In the genomic region with DNA sequence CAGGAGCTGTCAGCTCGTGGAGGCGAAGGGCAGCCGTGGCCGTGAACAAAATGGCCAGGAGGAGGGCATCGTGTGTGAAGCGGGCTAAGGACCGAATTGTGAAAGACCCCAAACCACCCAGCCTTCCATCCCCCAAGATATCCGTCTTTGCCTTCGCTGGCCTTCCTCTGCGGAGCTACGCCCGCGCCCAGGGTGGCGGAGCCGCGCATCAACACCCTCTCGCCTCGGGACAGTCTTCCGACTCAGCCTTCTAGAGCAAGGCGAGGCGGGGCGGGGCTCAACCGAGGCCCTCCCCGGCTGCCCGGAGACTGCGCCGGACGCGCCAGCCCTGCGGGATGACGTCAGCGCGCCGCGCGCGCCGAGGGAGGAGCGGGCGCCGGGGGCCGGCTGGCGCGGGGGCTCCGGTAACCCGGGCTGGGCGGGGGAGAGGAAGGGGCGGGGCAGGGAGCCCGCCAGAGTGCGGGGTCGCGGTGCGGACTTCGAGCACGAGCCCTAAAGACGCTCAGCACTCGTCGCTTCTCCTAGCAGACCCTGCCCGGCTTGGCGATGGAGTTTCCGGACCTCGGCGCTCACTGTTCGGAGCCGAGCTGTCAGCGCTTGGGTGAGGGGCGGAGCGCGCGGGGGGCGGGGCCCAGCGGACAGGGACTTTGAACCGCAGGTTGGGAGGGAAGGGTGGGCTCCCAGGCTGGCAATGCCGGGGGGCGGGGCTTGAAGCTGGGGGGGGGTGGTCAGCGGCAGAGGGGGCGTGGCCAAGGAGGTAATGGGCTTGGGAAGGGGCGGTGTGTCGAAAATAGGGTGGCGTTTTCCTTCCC, we compare ENCODE assay signal across 1 cellular context.
TF ChIP-seq lines count a peak whose summit lies in the region.

A gene with protein sequence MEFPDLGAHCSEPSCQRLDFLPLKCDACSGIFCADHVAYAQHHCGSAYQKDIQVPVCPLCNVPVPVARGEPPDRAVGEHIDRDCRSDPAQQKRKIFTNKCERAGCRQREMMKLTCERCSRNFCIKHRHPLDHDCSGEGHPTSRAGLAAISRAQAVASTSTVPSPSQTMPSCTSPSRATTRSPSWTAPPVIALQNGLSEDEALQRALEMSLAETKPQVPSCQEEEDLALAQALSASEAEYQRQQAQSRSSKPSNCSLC (plus strand): TSS at position 341 of the 812 bp plus-strand sequence. CDS start 206 bp downstream, at position 547.

TF ChIP-seq in WTC11, 78 proteins besides CTCF, POLR2A, EP300 and RAD21 (continued from another document):
- TF ChIP-seq, protein P1, sequence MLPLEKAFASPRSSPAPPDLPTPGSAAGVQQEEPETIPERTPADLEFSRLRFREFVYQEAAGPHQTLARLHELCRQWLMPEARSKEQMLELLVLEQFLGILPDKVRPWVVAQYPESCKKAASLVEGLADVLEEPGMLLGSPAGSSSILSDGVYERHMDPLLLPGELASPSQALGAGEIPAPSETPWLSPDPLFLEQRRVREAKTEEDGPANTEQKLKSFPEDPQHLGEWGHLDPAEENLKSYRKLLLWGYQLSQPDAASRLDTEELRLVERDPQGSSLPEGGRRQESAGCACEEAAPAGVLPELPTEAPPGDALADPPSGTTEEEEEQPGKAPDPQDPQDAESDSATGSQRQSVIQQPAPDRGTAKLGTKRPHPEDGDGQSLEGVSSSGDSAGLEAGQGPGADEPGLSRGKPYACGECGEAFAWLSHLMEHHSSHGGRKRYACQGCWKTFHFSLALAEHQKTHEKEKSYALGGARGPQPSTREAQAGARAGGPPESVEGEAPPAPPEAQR (CRISPR knock-in tag; IDR thresholded peaks at IDR 0.05) = no peak
- peak; percentile 74; the same call in 1 of the 2 replicates for TF ChIP-seq PRRX2 (CRISPR knock-in tag; IDR thresholded peaks at IDR 0.05)
- TF ChIP-seq RELA (CRISPR knock-in tag; IDR thresholded peaks at IDR 0.05; ENCODE audit: borderline replicate concordance) = no peak
- no peak for TF ChIP-seq ELF4 (CRISPR knock-in tag; IDR thresholded peaks at IDR 0.05; ENCODE audit: low read depth)
- TF ChIP-seq GABPB1 (CRISPR knock-in tag; IDR thresholded peaks at IDR 0.05) = 0 out of 2 replicates have a peak, but pooled peaks have one; percentile 51
- TF ChIP-seq, protein P2, sequence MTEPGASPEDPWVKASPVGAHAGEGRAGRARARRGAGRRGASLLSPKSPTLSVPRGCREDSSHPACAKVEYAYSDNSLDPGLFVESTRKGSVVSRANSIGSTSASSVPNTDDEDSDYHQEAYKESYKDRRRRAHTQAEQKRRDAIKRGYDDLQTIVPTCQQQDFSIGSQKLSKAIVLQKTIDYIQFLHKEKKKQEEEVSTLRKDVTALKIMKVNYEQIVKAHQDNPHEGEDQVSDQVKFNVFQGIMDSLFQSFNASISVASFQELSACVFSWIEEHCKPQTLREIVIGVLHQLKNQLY (CRISPR knock-in tag; IDR thresholded peaks at IDR 0.05) = no peak
- TF ChIP-seq ZBTB21 (CRISPR knock-in tag; IDR thresholded peaks at IDR 0.05; ENCODE audit: borderline replicate concordance) = 0 out of 2 replicates have a peak, but pooled peaks have one; percentile 15
- no peak for TF ChIP-seq GTF2I (CRISPR knock-in tag; conservative IDR thresholded peaks at IDR 0.05)
- TF ChIP-seq FOXK1 (CRISPR knock-in tag; IDR thresholded peaks at IDR 0.05) = peak; percentile 70
- no peak; the same call in 1 of the 2 replicates for TF ChIP-seq OVOL2 (CRISPR knock-in tag; IDR thresholded peaks at IDR 0.05; ENCODE audit: borderline replicate concordance)
- TF ChIP-seq, protein P3, sequence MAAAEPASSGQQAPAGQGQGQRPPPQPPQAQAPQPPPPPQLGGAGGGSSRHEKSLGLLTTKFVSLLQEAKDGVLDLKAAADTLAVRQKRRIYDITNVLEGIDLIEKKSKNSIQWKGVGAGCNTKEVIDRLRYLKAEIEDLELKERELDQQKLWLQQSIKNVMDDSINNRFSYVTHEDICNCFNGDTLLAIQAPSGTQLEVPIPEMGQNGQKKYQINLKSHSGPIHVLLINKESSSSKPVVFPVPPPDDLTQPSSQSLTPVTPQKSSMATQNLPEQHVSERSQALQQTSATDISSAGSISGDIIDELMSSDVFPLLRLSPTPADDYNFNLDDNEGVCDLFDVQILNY (CRISPR knock-in tag; IDR thresholded peaks at IDR 0.05) = no peak; the same call in 1 of the 2 replicates
- no peak for TF ChIP-seq ZNF416 (CRISPR knock-in tag; IDR thresholded peaks at IDR 0.05)
- peak; percentile 44; the same call in 1 of the 2 replicates for TF ChIP-seq SMAD3 (CRISPR knock-in tag; IDR thresholded peaks at IDR 0.05; ENCODE audit: borderline replicate concordance)
- TF ChIP-seq, protein P4, sequence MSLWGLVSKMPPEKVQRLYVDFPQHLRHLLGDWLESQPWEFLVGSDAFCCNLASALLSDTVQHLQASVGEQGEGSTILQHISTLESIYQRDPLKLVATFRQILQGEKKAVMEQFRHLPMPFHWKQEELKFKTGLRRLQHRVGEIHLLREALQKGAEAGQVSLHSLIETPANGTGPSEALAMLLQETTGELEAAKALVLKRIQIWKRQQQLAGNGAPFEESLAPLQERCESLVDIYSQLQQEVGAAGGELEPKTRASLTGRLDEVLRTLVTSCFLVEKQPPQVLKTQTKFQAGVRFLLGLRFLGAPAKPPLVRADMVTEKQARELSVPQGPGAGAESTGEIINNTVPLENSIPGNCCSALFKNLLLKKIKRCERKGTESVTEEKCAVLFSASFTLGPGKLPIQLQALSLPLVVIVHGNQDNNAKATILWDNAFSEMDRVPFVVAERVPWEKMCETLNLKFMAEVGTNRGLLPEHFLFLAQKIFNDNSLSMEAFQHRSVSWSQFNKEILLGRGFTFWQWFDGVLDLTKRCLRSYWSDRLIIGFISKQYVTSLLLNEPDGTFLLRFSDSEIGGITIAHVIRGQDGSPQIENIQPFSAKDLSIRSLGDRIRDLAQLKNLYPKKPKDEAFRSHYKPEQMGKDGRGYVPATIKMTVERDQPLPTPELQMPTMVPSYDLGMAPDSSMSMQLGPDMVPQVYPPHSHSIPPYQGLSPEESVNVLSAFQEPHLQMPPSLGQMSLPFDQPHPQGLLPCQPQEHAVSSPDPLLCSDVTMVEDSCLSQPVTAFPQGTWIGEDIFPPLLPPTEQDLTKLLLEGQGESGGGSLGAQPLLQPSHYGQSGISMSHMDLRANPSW (CRISPR knock-in tag; conservative IDR thresholded peaks at IDR 0.05; ENCODE audit: low read depth) = no peak
- TF ChIP-seq SP1 (CRISPR knock-in tag; conservative IDR thresholded peaks at IDR 0.05) = peak; percentile 40
- TF ChIP-seq, protein P5, sequence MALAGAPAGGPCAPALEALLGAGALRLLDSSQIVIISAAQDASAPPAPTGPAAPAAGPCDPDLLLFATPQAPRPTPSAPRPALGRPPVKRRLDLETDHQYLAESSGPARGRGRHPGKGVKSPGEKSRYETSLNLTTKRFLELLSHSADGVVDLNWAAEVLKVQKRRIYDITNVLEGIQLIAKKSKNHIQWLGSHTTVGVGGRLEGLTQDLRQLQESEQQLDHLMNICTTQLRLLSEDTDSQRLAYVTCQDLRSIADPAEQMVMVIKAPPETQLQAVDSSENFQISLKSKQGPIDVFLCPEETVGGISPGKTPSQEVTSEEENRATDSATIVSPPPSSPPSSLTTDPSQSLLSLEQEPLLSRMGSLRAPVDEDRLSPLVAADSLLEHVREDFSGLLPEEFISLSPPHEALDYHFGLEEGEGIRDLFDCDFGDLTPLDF (CRISPR knock-in tag; IDR thresholded peaks at IDR 0.05) = no peak
- TF ChIP-seq, protein P6, sequence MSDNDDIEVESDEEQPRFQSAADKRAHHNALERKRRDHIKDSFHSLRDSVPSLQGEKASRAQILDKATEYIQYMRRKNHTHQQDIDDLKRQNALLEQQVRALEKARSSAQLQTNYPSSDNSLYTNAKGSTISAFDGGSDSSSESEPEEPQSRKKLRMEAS (CRISPR knock-in tag; IDR thresholded peaks at IDR 0.05) = peak; percentile 59
- TF ChIP-seq, protein P7, sequence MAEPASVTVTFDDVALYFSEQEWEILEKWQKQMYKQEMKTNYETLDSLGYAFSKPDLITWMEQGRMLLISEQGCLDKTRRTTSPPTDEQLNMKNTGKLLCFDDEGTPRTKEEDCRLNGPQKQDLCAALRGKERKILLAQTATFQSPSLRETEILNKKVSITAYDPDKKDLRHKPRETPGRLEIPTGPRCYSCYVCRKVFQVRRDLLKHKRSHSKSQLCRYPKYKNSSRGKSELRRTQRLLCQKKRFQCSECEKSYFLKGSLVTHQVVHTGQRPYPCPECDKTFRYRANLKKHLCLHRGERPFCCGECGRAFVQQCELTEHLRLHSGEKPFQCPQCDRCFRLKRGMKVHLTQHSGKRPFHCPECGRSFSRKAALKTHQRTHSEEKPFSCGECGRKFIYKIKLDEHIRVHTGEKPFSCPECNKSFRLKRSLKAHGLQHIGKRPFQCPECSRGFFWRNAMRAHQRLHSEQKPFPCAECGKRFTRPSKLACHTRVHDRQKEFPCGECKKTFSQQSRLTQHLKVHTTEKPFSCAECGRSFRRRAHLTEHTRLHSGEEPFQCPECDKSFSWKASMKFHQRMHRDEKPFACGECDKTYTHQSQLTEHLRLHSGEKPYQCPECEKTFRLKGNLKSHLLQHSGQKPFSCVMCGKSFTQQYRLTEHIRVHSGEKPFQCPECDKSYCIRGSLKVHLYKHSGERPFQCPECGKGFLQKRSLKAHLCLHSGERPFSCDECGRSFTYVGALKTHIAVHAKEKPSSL (CRISPR knock-in tag; conservative IDR thresholded peaks at IDR 0.05) = no peak
- no peak for TF ChIP-seq JAZF1 (CRISPR knock-in tag; IDR thresholded peaks at IDR 0.05)
- no peak for TF ChIP-seq TEAD4 (CRISPR knock-in tag; IDR thresholded peaks at IDR 0.05)
- TF ChIP-seq NR2C2 (CRISPR knock-in tag; IDR thresholded peaks at IDR 0.05) = no peak
- TF ChIP-seq, protein P8, sequence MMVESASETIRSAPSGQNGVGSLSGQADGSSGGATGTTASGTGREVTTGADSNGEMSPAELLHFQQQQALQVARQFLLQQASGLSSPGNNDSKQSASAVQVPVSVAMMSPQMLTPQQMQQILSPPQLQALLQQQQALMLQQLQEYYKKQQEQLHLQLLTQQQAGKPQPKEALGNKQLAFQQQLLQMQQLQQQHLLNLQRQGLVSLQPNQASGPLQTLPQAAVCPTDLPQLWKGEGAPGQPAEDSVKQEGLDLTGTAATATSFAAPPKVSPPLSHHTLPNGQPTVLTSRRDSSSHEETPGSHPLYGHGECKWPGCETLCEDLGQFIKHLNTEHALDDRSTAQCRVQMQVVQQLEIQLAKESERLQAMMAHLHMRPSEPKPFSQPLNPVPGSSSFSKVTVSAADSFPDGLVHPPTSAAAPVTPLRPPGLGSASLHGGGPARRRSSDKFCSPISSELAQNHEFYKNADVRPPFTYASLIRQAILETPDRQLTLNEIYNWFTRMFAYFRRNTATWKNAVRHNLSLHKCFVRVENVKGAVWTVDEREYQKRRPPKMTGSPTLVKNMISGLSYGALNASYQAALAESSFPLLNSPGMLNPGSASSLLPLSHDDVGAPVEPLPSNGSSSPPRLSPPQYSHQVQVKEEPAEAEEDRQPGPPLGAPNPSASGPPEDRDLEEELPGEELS (CRISPR knock-in tag; IDR thresholded peaks at IDR 0.05) = peak; percentile 54; the same call in 1 of the 2 replicates
- peak; percentile 88; the same call in 1 of the 2 replicates for TF ChIP-seq CREM (CRISPR knock-in tag; IDR thresholded peaks at IDR 0.05)
- TF ChIP-seq, protein P9, sequence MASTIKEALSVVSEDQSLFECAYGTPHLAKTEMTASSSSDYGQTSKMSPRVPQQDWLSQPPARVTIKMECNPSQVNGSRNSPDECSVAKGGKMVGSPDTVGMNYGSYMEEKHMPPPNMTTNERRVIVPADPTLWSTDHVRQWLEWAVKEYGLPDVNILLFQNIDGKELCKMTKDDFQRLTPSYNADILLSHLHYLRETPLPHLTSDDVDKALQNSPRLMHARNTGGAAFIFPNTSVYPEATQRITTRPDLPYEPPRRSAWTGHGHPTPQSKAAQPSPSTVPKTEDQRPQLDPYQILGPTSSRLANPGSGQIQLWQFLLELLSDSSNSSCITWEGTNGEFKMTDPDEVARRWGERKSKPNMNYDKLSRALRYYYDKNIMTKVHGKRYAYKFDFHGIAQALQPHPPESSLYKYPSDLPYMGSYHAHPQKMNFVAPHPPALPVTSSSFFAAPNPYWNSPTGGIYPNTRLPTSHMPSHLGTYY (CRISPR knock-in tag; IDR thresholded peaks at IDR 0.05) = 0 out of 2 replicates have a peak, but pooled peaks have one; percentile 11
- TF ChIP-seq ZNF396 (CRISPR knock-in tag; IDR thresholded peaks at IDR 0.05; ENCODE audit: borderline replicate concordance) = no peak
- TF ChIP-seq NR3C1 (CRISPR knock-in tag; conservative IDR thresholded peaks at IDR 0.05; ENCODE audit: low read depth) = no peak
- no peak for TF ChIP-seq ATF1 (CRISPR knock-in tag; IDR thresholded peaks at IDR 0.05)
- peak; percentile 37 for TF ChIP-seq ETV6 (CRISPR knock-in tag; IDR thresholded peaks at IDR 0.05)
- TF ChIP-seq, protein P10, sequence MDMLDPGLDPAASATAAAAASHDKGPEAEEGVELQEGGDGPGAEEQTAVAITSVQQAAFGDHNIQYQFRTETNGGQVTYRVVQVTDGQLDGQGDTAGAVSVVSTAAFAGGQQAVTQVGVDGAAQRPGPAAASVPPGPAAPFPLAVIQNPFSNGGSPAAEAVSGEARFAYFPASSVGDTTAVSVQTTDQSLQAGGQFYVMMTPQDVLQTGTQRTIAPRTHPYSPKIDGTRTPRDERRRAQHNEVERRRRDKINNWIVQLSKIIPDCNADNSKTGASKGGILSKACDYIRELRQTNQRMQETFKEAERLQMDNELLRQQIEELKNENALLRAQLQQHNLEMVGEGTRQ (CRISPR knock-in tag; IDR thresholded peaks at IDR 0.05) = peak; percentile 44
- TF ChIP-seq NFE2L1 (CRISPR knock-in tag; IDR thresholded peaks at IDR 0.05) = no peak
- peak; percentile 68; the same call in 1 of the 2 replicates for TF ChIP-seq TEAD1 (CRISPR knock-in tag; IDR thresholded peaks at IDR 0.05)
